Comparison of ENCODE assay signal across 23 cellular contexts in the genomic region with DNA sequence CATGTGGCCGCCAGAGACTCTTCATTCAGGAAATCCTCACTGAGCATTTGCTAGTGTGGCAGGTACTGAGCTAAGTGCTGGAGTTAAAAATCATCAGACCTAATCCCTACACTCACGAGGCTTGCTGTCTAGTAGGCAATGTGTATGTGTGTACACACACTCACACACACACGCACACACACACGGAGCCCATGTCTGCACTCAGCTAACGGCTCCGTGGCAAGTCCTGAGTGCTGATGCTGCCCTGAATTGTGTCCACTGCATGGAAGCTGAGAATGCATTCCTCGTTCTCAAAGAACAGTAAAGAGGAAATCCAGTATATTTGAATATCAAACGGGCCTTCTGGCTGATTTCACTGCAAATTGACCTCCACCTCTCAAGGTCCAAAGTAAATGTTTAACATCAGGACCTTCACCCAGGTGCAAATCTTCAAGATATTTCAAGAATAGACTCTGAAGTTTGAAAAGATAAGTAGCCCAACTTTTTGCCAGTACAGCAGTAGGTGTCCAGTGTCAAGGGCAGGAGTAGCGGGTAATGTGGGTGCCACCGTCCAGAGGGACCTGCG.
DNase-seq lines count a peak whose midpoint lies in the region; ATAC-seq, FAIRE-seq and TF ChIP-seq lines count a peak whose summit lies in the region.
"Had no signal": no experiment of that assay in that cellular context is flagged by ENCODE, and none has a peak within 500 bp of the region (broad histone marks: within the 10 kb centered on the region; RNA-seq: fewer than 3 reads in every experiment).

No MANE protein-coding gene starts in this region.

- intact Hi-C loops in psoas muscle (cut with DNase I) = no loop called here
- intact Hi-C loops in A673 (cut with micrococcal nuclease; ENCODE audit: unreplicated experiment) = no loop called here

- H3K14ac ChIP-seq in H1 (ENCODE audit: insufficient read length) = no peak overlapping the region

- peak overlapping the region; percentile 82; the same call in 1 of the 2 replicates for H2BK12ac ChIP-seq in H1 (ENCODE audit: low read depth, low read length)

- H3K27ac ChIP-seq in GM23338 (ENCODE audit: low read depth) (no peak overlapping the region), RWPE1 (peak overlapping the region; percentile 65), H1 (ENCODE audit: low read depth, low read length) (no peak overlapping the region), keratinocyte (ENCODE audit: control insufficient read depth, insufficient read depth, low read length) (peak overlapping the region; percentile 8), psoas muscle (no peak overlapping the region), A673 (ENCODE audit: low read depth, low read length, poor library complexity, severe bottlenecking) (no peak overlapping the region)
- H3K27ac ChIP-seq: GM23248 had no signal

- peaks cover 6% of the 10 kb centered on the region for H3K4me1 Mint-ChIP-seq in GM23338

- TF ChIP-seq EP300 in H1 (IDR thresholded peaks at IDR 0.05; ENCODE audit: borderline replicate concordance in 1 of 2, low read depth in 2 of 2, low read length in 2 of 2) = no peak

- BruUV-seq in A673 (replicated peaks; lab: Mats Ljungman, UMichigan) = no TSS peak

- no peak overlapping the region for H2BK120ac ChIP-seq in H1 (replicated peaks; ENCODE audit: low read depth, low read length)

- H3K27me3 ChIP-seq in GM23338 (ENCODE audit: insufficient read depth) (no peaks in the 10 kb centered on the region), H1 (replicated peaks in 1 of 4; ENCODE audit: control insufficient read depth in 3 of 4, extremely low read depth in 1 of 4, insufficient read depth in 3 of 4, low read length in 3 of 4) (no peaks in the 10 kb centered on the region), keratinocyte (ENCODE audit: control insufficient read depth, extremely low read depth, insufficient read depth, low read length) (no peaks in the 10 kb centered on the region), psoas muscle (ENCODE audit: insufficient read depth in 3 of 3, low read length in 2 of 3) (no peaks in the 10 kb centered on the region), A673 (replicated peaks; ENCODE audit: insufficient read depth, low read depth, low read length, poor library complexity) (no peaks in the 10 kb centered on the region)

- H3F3A ChIP-seq in GM23338 (replicated peaks; ENCODE audit: low read depth) = no peaks in the 10 kb centered on the region

- H3K23ac ChIP-seq in H1 (ENCODE audit: insufficient read length) = no peak overlapping the region

- DNase-seq in GM23338 (ENCODE audit: low spot score) (no peak), RWPE1 (ENCODE audit: low spot score) (no peak), H1 (ENCODE audit: low read depth in 1 of 2, low spot score in 2 of 2) (no peak), keratinocyte (ENCODE audit: low read depth, low spot score) (peak; percentile 44), psoas muscle (no peak), NK-92 (lab: John Stamatoyannopoulos, UW; ENCODE audit: unreplicated experiment) (no peak), A673 (ENCODE audit: low spot score) (no peak), OCI-M1 (lab: John Stamatoyannopoulos, UW) (no peak)
- DNase-seq: AML-193; CD8-positive, alpha-beta T cell; COR-L47; DMS 273 treated with DMSO at 0.1 percent for 48 hours; DMS53; DND-41; EL; GM23248; H7; KBM-7 had no signal

- H3K4me3 ChIP-seq in GM23338 (no peak overlapping the region), H1 (ENCODE audit: extremely low read depth in 1 of 4, insufficient read depth in 2 of 4, low read depth in 3 of 4, low read length in 4 of 4) (no peak overlapping the region), keratinocyte (ENCODE audit: control insufficient read depth in 2 of 3, extremely low read depth in 1 of 3, insufficient read depth in 2 of 3, low read depth in 1 of 3, low read length in 3 of 3) (no peak overlapping the region), psoas muscle (no peak overlapping the region), A673 (ENCODE audit: low read depth, low read length, poor library complexity, severe bottlenecking) (no peak overlapping the region)
- H3K4me3 ChIP-seq: GM12878, GM23248 had no signal

- TF ChIP-seq CTCF in GM23338 (conservative IDR thresholded peaks at IDR 0.05; ENCODE audit: low read depth in 2 of 2) = no peak
- no peak for TF ChIP-seq CTCF in RWPE1 (conservative IDR thresholded peaks at IDR 0.05; ENCODE audit: low read depth)
- TF ChIP-seq CTCF in H1 (IDR thresholded peaks at IDR 0.05; ENCODE audit: control extremely low read depth in 1 of 3, insufficient read depth in 1 of 3, low read depth in 1 of 3, low read length in 3 of 3) = no peak
- no peak for TF ChIP-seq CTCF in keratinocyte (optimal IDR thresholded peaks at IDR 0.05 in 1 of 3, IDR thresholded peaks at IDR 0.05 in 1 of 3, conservative IDR thresholded peaks at IDR 0.05 in 1 of 3; ENCODE audit: extremely low read depth in 1 of 3, insufficient read depth in 2 of 3, low read length in 3 of 3)
- TF ChIP-seq CTCF in psoas muscle (IDR thresholded peaks at IDR 0.05) = no peak
- TF ChIP-seq CTCF in A673 (conservative IDR thresholded peaks at IDR 0.05; ENCODE audit: low read depth, low read length) = no peak

- no peaks in the 10 kb centered on the region for H3K9me2 ChIP-seq in GM23338 (ENCODE audit: insufficient read depth)

- peaks cover 6% of the 10 kb centered on the region for H3K27me3 Mint-ChIP-seq in GM23338 (ENCODE audit: insufficient read depth, low read depth, poor library complexity)

- H3K36me3 ChIP-seq in GM23338 (ENCODE audit: insufficient read depth) (no peaks in the 10 kb centered on the region), H1 (ENCODE audit: control insufficient read depth in 2 of 4, insufficient read depth in 4 of 4, low read length in 3 of 4) (no peaks in the 10 kb centered on the region), keratinocyte (ENCODE audit: control insufficient read depth in 2 of 2, extremely low read depth in 1 of 2, insufficient read depth in 2 of 2, low read length in 2 of 2) (peaks cover 18 to 74% of the 10 kb centered on the region in 2 experiments), psoas muscle (ENCODE audit: insufficient read depth in 1 of 2, low read depth in 1 of 2) (no peaks in the 10 kb centered on the region), A673 (ENCODE audit: insufficient read depth, low read length, poor library complexity, severe bottlenecking) (no peaks in the 10 kb centered on the region)

- CTCF ChIA-PET in RWPE1 (lab: Yijun Ruan, JAX) (no interaction called here), H1 (lab: Charles Lee; ENCODE audit: partially characterized antibody) (interaction anchor here (1.2 to 1.5 kb wide), 4 partner anchors 15 to 611 kb away, joined by 3 to 4 read pairs (median 4); no protein-coding TSS in a partner anchor), A673 (lab: Charles Lee) (no interaction called here)

- H3K9me1 ChIP-seq in keratinocyte (ENCODE audit: control insufficient read depth, extremely low read depth, insufficient read depth, low read length) = peaks cover 7% of the 10 kb centered on the region

- H3K18ac ChIP-seq in H1 (ENCODE audit: extremely low read depth, low read length) = no peak overlapping the region

- H3K79me1 ChIP-seq in H1 (ENCODE audit: low read depth, low read length) = no peaks in the 10 kb centered on the region

- H3K9ac ChIP-seq in H1 (replicated peaks in 1 of 4; ENCODE audit: extremely low read depth in 1 of 4, low read depth in 3 of 4, low read length in 3 of 4) = no peak overlapping the region
- no peak overlapping the region for H3K9ac ChIP-seq in keratinocyte (ENCODE audit: control insufficient read depth, extremely low read depth, insufficient read depth, low read length)
- H3K9ac ChIP-seq: GM23248 had no signal

- H3K9me3 ChIP-seq in H1 (ENCODE audit: insufficient read depth in 2 of 2, low read depth in 1 of 2, low read length in 1 of 2) (no peaks in the 10 kb centered on the region), keratinocyte (ENCODE audit: control insufficient read depth, low read depth, low read length) (no peaks in the 10 kb centered on the region), psoas muscle (no peaks in the 10 kb centered on the region), A673 (ENCODE audit: low read depth, low read length, poor library complexity, severe bottlenecking) (no peaks in the 10 kb centered on the region)

- ATAC-seq in GM23338 (no peak), psoas muscle (no peak)
- ATAC-seq: CD8-positive, alpha-beta T cell; GM12878; HepG2 had no signal

- dilution Hi-C loops in keratinocyte (cut with MboI; ENCODE audit: extremely low pct_ligation_motif_present, low sequenced_read_pairs) = no loop called here

- H3K79me2 ChIP-seq in GM23338 (replicated peaks; ENCODE audit: insufficient read depth) = no peaks in the 10 kb centered on the region
- H3K79me2 ChIP-seq in H1 (ENCODE audit: control insufficient read depth in 1 of 2, insufficient read depth in 2 of 2, low read length in 2 of 2) = no peaks in the 10 kb centered on the region
- H3K79me2 ChIP-seq in keratinocyte (ENCODE audit: control insufficient read depth, insufficient read depth, low read length) = peaks cover 75% of the 10 kb centered on the region

- H2BK20ac ChIP-seq in H1 (ENCODE audit: low read length) = no peak overlapping the region; the same call in 1 of the 2 replicates

- POLR2A ChIA-PET in RWPE1 (lab: Yijun Ruan, JAX; ENCODE audit: low non-redundant PET) (no interaction called here), H1 (lab: Charles Lee; ENCODE audit: partially characterized antibody) (interaction anchor here (1.0 kb wide), 2 partner anchors 13 to 17 kb away, joined by 3 read pairs; no protein-coding TSS in a partner anchor), A673 (lab: Charles Lee; ENCODE audit: low non-redundant PET) (no interaction called here)

- no peak overlapping the region for H2BK5ac ChIP-seq in H1 (ENCODE audit: low read depth, low read length)

- H3K27ac Mint-ChIP-seq in GM23338 = no peak overlapping the region
- H3K27ac Mint-ChIP-seq: CD8-positive, alpha-beta T cell had no signal

- H4K20me1 ChIP-seq in GM23338 (replicated peaks; ENCODE audit: insufficient read depth) (no peaks in the 10 kb centered on the region), H1 (replicated peaks in 1 of 2; ENCODE audit: control insufficient read depth in 1 of 2, insufficient read depth in 2 of 2, low read length in 2 of 2) (no peaks in the 10 kb centered on the region), keratinocyte (ENCODE audit: control insufficient read depth, extremely low read depth, insufficient read depth, low read length) (peaks cover 37% of the 10 kb centered on the region)

- H4K8ac ChIP-seq in H1 (ENCODE audit: extremely low read depth, insufficient read depth, low read length) = no peak overlapping the region

- 0 out of 2 replicates have a peak overlapping the region, but pooled peaks have one; percentile 12 for H3K4me2 ChIP-seq in GM23338
- H3K4me2 ChIP-seq in H1 (ENCODE audit: insufficient read depth in 1 of 2, low read depth in 2 of 2, low read length in 2 of 2) = 0 out of 4 replicates have a peak overlapping the region, but pooled peaks of 1 of the 2 experiments have one; percentile 16
- H3K4me2 ChIP-seq in keratinocyte (ENCODE audit: control insufficient read depth, extremely low read depth, insufficient read depth, low read depth, low read length) = no peak overlapping the region

- no peak for TF ChIP-seq POLR2A in H1 (IDR thresholded peaks at IDR 0.05; ENCODE audit: control extremely low read depth in 1 of 2, low read depth in 2 of 2, low read length in 2 of 2)

- H2BK15ac ChIP-seq in H1 (ENCODE audit: low read length) = no peak overlapping the region

- H3K4me1 ChIP-seq in GM23338 (ENCODE audit: insufficient read depth) (peaks cover 18% of the 10 kb centered on the region; the same call in 1 of the 2 replicates), H1 (replicated peaks in 1 of 4; ENCODE audit: control insufficient read depth in 3 of 4, insufficient read depth in 4 of 4, low read length in 3 of 4) (no peaks in the 10 kb centered on the region; a peak in 1 of 7 replicates), keratinocyte (ENCODE audit: control insufficient read depth, extremely low read depth, insufficient read depth, low read length) (peaks cover 77% of the 10 kb centered on the region), psoas muscle (no peaks in the 10 kb centered on the region), A673 (ENCODE audit: insufficient read depth, low read length, poor library complexity, severe bottlenecking) (peaks cover 8% of the 10 kb centered on the region)

- no peaks in the 10 kb centered on the region; the same call in 1 of the 2 replicates for H3K23me2 ChIP-seq in H1 (ENCODE audit: low read depth, low read length)

- peak overlapping the region; percentile 98; the same call in 1 of the 2 replicates for H2AK5ac ChIP-seq in H1 (ENCODE audit: low read depth, low read length)

- WGBS in H1 (ENCODE audit: extremely low coverage in 1 of 2, insufficient coverage in 1 of 2, insufficient read length in 1 of 2, insufficient replicate concordance in 2 of 2, low coverage in 1 of 2, low lambda C conversion rate in 2 of 2, missing lambda C conversion rate in 1 of 2), 2 experiments = 89% methylated on average over 11 of the region's 11 CpGs; no CpG with 5 or more reads in 1 of the 2 experiments
- WGBS in psoas muscle, 3 donors = 85 to 91% (median 86%) methylated on average over 11 of the region's 11 CpGs

- FAIRE-seq in H1 (lab: Jason Lieb, UNC) (no peak), keratinocyte (lab: Jason Lieb, UNC) (peak; percentile 39)
- FAIRE-seq: A204.1, GM12878, GM19239, HepG2 had no signal

- H2AFZ ChIP-seq in GM23338 = peak overlapping the region; percentile 45; the same call in 1 of the 2 replicates
- H2AFZ ChIP-seq in H1 (ENCODE audit: low read length) = no peak overlapping the region
- no peak overlapping the region for H2AFZ ChIP-seq in keratinocyte (ENCODE audit: control insufficient read depth, low read length)
- H2AFZ ChIP-seq: GM23248 had no signal

- no peak overlapping the region for H3K4me3 Mint-ChIP-seq in GM23338
- H3K4me3 Mint-ChIP-seq: CD8-positive, alpha-beta T cell; IgD-negative memory B cell had no signal

- TF ChIP-seq RAD21 in H1 (IDR thresholded peaks at IDR 0.05 in 1 of 2, conservative IDR thresholded peaks at IDR 0.05 in 1 of 2; ENCODE audit: low read depth in 2 of 2, low read length in 2 of 2) = no peak

- no peak overlapping the region for H3K56ac ChIP-seq in H1 (replicated peaks; ENCODE audit: insufficient read length, low read depth, low read length)

- no peaks in the 10 kb centered on the region for H3K36me3 Mint-ChIP-seq in GM23338 (ENCODE audit: low read depth)
- H3K36me3 Mint-ChIP-seq: CD8-positive, alpha-beta T cell; IgD-negative memory B cell had no signal

- H3K4ac ChIP-seq in H1 (replicated peaks; ENCODE audit: insufficient read length, low read depth, low read length) = no peak overlapping the region

- no peaks in the 10 kb centered on the region for H3K9me3 Mint-ChIP-seq in GM23338
- H3K9me3 Mint-ChIP-seq: CD8-positive, alpha-beta T cell; IgD-negative memory B cell had no signal

- H4K5ac ChIP-seq in H1 (ENCODE audit: insufficient read length, low read depth, low read length) = no peak overlapping the region

- H4K91ac ChIP-seq in H1 (replicated peaks; ENCODE audit: insufficient read length, low read length) = peak overlapping the region; percentile 22

Comparison
In these comparisons a context has a peak if more than half of its experiments do, and no peak if none do; other contexts are left out.
1. H3K27ac ChIP-seq: peak in RWPE1 (single experiment) and keratinocyte (single experiment); none in GM23338 (single experiment), H1 (single experiment), psoas muscle (single experiment) and A673 (single experiment).